In the genomic region with DNA sequence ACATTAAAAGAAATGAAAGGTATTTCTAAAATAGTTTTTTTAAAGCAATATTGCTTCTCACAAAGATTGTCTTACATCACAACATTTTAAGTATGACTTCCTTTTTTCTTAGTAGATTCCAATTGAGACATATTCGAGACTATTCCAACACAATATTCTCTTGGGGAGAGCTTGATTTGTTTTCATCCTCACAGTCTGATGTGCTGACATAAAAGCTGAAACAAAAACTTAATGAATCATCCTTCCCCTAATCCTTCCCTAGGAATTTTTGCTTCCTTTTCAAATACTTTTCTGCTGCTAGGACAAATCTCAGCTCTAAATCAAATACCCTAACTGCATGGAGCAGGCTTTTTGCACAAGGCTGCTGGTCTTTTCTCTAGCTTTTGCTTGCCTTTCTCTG, we compare ENCODE assay signal across 17 cellular contexts.
DNase-seq lines count a peak whose midpoint lies in the region; ATAC-seq and TF ChIP-seq lines count a peak whose summit lies in the region.
"Had no signal": no experiment of that assay in that cellular context is flagged by ENCODE, and none has a peak within 500 bp of the region (broad histone marks: within the 10 kb centered on the region; RNA-seq: fewer than 3 reads in every experiment).

No MANE protein-coding gene starts in this region.

- no peak for ATAC-seq in GM19455 (IDR thresholded peaks at IDR 0.05; ENCODE audit: unreplicated experiment)
- no peak for ATAC-seq in stimulated activated naive B cell treated with anti-CD40 and anti-IgM and Interleukin-4, amounts not matched to agents 10 μg/mL and 1 μg/mL and 100 μg/mL, for 72 hours (replicated peaks)
- ATAC-seq: activated CD8-positive, alpha-beta memory T cell treated with anti-CD3 and anti-CD28 coated beads, Interleukin-2, amount 10 ng/mL, durations not matched to agents 7 days and 5 days; GM23338 had no signal

- peak overlapping the region; percentile 43 to 89 (median 75) for H3K27ac Mint-ChIP-seq in CD14-positive monocyte
- no peak overlapping the region for H3K27ac Mint-ChIP-seq in stimulated activated naive B cell treated with anti-CD40 and anti-IgM and Interleukin-4, amounts not matched to agents 10 μg/mL and 1 μg/mL and 100 μg/mL, for 72 hours
- H3K27ac Mint-ChIP-seq: activated CD8-positive, alpha-beta memory T cell treated with anti-CD3 and anti-CD28 coated beads, Interleukin-2, amount 10 ng/mL, durations not matched to agents 7 days and 5 days; GM23338 had no signal

- no peaks in the 10 kb centered on the region for H3K27me3 Mint-ChIP-seq in CD14-positive monocyte (ENCODE audit: low read depth in 3 of 3)
- H3K27me3 Mint-ChIP-seq in stimulated activated naive B cell treated with anti-CD40 and anti-IgM and Interleukin-4, amounts not matched to agents 10 μg/mL and 1 μg/mL and 100 μg/mL, for 72 hours = no peaks in the 10 kb centered on the region

- H3K9me3 Mint-ChIP-seq in CD14-positive monocyte = peaks cover 0 to 2% (median 0%) of the 10 kb centered on the region in 7 donors
- peaks cover 0 to 4% of the 10 kb centered on the region in 2 donors for H3K9me3 Mint-ChIP-seq in stimulated activated naive B cell treated with anti-CD40 and anti-IgM and Interleukin-4, amounts not matched to agents 10 μg/mL and 1 μg/mL and 100 μg/mL, for 72 hours

- DNase-seq in CD14-positive monocyte (ENCODE audit: low spot score) = no peak
- peak; percentile 74 for DNase-seq in M059J (ENCODE audit: low read depth)
- peak; percentile 60 for DNase-seq in dermis blood vessel endothelial cell
- DNase-seq in myocyte (ENCODE audit: low read depth) = peak; percentile 23
- no peak for DNase-seq in C1 segment of cervical spinal cord (lab: John Stamatoyannopoulos, UW)
- DNase-seq in stimulated activated naive B cell treated with anti-CD40 and anti-IgM and Interleukin-4, amounts not matched to agents 10 μg/mL and 1 μg/mL and 100 μg/mL, for 72 hours = no peak
- DNase-seq in NCI-H2107 (lab: John Stamatoyannopoulos, UW) = no peak
- DNase-seq: activated CD8-positive, alpha-beta memory T cell treated with anti-CD3 and anti-CD28 coated beads, Interleukin-2, amount 10 ng/mL, durations not matched to agents 7 days and 5 days; COR-L47; effector CD4-positive, alpha-beta T cell; hypothalamus; midbrain; MM.1S; NCI-H2227 treated with DMSO at 0.1 percent for 48 hours; Peyer's patch had no signal

- H3K4me1 Mint-ChIP-seq in CD14-positive monocyte = peaks cover 55% of the 10 kb centered on the region
- H3K4me1 Mint-ChIP-seq in stimulated activated naive B cell treated with anti-CD40 and anti-IgM and Interleukin-4, amounts not matched to agents 10 μg/mL and 1 μg/mL and 100 μg/mL, for 72 hours = peaks cover 30 to 41% of the 10 kb centered on the region in 2 donors

- peak overlapping the region in 1 of 2 donors; percentile 16 for H3K4me3 Mint-ChIP-seq in CD14-positive monocyte
- no peak overlapping the region for H3K4me3 Mint-ChIP-seq in stimulated activated naive B cell treated with anti-CD40 and anti-IgM and Interleukin-4, amounts not matched to agents 10 μg/mL and 1 μg/mL and 100 μg/mL, for 72 hours
- H3K4me3 Mint-ChIP-seq: activated CD8-positive, alpha-beta memory T cell treated with anti-CD3 and anti-CD28 coated beads, Interleukin-2, amount 10 ng/mL, durations not matched to agents 7 days and 5 days; GM23338 had no signal

- TF ChIP-seq CTCF in CD14-positive monocyte (IDR thresholded peaks at IDR 0.05) = no peak

- H3K36me3 Mint-ChIP-seq in CD14-positive monocyte = no peaks in the 10 kb centered on the region
- H3K36me3 Mint-ChIP-seq in stimulated activated naive B cell treated with anti-CD40 and anti-IgM and Interleukin-4, amounts not matched to agents 10 μg/mL and 1 μg/mL and 100 μg/mL, for 72 hours = peaks cover 0 to 2% of the 10 kb centered on the region in 2 donors
- H3K36me3 Mint-ChIP-seq: activated CD8-positive, alpha-beta memory T cell treated with anti-CD3 and anti-CD28 coated beads, Interleukin-2, amount 10 ng/mL, durations not matched to agents 7 days and 5 days had no signal

- intact Hi-C loops in CD14-positive monocyte (cut with micrococcal nuclease) = loop anchor here in 1 of 2 donors (5.0 kb wide), 1 partner anchor 103 kb away; no protein-coding TSS in a partner anchor

Comparison
In these comparisons a context has a peak if more than half of its experiments do, and no peak if none do; other contexts are left out.
1. DNase-seq: peak in M059J (single experiment), dermis blood vessel endothelial cell (single experiment) and myocyte (single experiment); none in CD14-positive monocyte (single experiment), C1 segment of cervical spinal cord (0 of 14), stimulated activated naive B cell treated with anti-CD40 and anti-IgM and Interleukin-4, amounts not matched to agents 10 μg/mL and 1 μg/mL and 100 μg/mL, for 72 hours (single experiment) and NCI-H2107 (single experiment).